9 cellular contexts compared by ENCODE assay signal in genomic region chr17:38893113-38893512, GRCh38. TPM values are rescaled to one million over a fixed set of nuclear protein-coding genes. Genes with fewer than 3 reads are reported as not detected.
DNase-seq lines count a peak whose midpoint lies in the region; ATAC-seq and TF ChIP-seq lines count a peak whose summit lies in the region.
"Had no signal": no experiment of that assay in that cellular context is flagged by ENCODE, and none has a peak within 500 bp of the region (broad histone marks: within the 10 kb centered on the region; RNA-seq: fewer than 3 reads in every experiment).

No MANE protein-coding gene starts in this region.

- H3K27ac Mint-ChIP-seq in activated naive CD8-positive, alpha-beta T cell treated with anti-CD3 and anti-CD28 coated beads, Interleukin-2, amount 50 U/mL, for 24 hours, result peak overlapping the region; percentile 47
- H3K27ac Mint-ChIP-seq: mesothelial cell of epicardium had no signal

- TF ChIP-seq POLR2A in heart left ventricle (IDR thresholded peaks at IDR 0.05) (no peak), tibial nerve (IDR thresholded peaks at IDR 0.05) (no peak)

- no peaks in the 10 kb centered on the region for H3K27me3 ChIP-seq in heart left ventricle
- H3K27me3 ChIP-seq in muscle layer of colon (ENCODE audit: control insufficient read depth in 1 of 2, insufficient read depth in 2 of 2, low read length in 2 of 2), result no peaks in the 10 kb centered on the region
- H3K27me3 ChIP-seq in tibial nerve, result no peaks in the 10 kb centered on the region

- 60 to 72% (median 67%) methylated on average over 4 to 5 of the region's 5 CpGs for WGBS in heart left ventricle, 4 donors
- 29 to 45% methylated on average over 5 of the region's 5 CpGs for WGBS in tibial nerve, 2 donors

- H3K4me1 ChIP-seq in heart left ventricle, result peaks cover 22 to 91% (median 51%) of the 10 kb centered on the region in 12 donors
- peaks cover 46% of the 10 kb centered on the region for H3K4me1 ChIP-seq in muscle layer of colon (ENCODE audit: insufficient read depth, low read length)
- peaks cover 0 to 90% (median 53%) of the 10 kb centered on the region in 4 donors for H3K4me1 ChIP-seq in tibial nerve

- H3K36me3 ChIP-seq in heart left ventricle, result peaks cover 0 to 83% (median 58%) of the 10 kb centered on the region in 9 donors
- peaks cover 65% of the 10 kb centered on the region for H3K36me3 ChIP-seq in muscle layer of colon (ENCODE audit: insufficient read depth, low read length)
- H3K36me3 ChIP-seq in tibial nerve, result peaks cover 4 to 67% (median 4%) of the 10 kb centered on the region in 3 donors

- H3K9me3 ChIP-seq in heart left ventricle (no peaks in the 10 kb centered on the region), muscle layer of colon (ENCODE audit: low read length) (no peaks in the 10 kb centered on the region), tibial nerve (no peaks in the 10 kb centered on the region)

- no peak overlapping the region for H3K4me3 Mint-ChIP-seq in activated naive CD8-positive, alpha-beta T cell treated with anti-CD3 and anti-CD28 coated beads, Interleukin-2, amount 50 U/mL, for 24 hours
- H3K4me3 Mint-ChIP-seq: mesothelial cell of epicardium had no signal

- no peak for TF ChIP-seq EP300 in tibial nerve (IDR thresholded peaks at IDR 0.05)

- no peak overlapping the region for H3K4me3 ChIP-seq in heart left ventricle
- no peak overlapping the region for H3K4me3 ChIP-seq in muscle layer of colon (ENCODE audit: low read depth in 1 of 2, low read length in 2 of 2)
- no peak overlapping the region for H3K4me3 ChIP-seq in tibial nerve

- peak overlapping the region in 11 of 12 donors; percentile 38 to 85 (median 72) for H3K27ac ChIP-seq in heart left ventricle
- H3K27ac ChIP-seq in muscle layer of colon (ENCODE audit: low read depth, low read length), result peak overlapping the region; percentile 56
- peak overlapping the region in 3 of 4 donors; percentile 37 to 77 (median 66) for H3K27ac ChIP-seq in tibial nerve

- no peaks in the 10 kb centered on the region for H3K9me3 Mint-ChIP-seq in activated naive CD8-positive, alpha-beta T cell treated with anti-CD3 and anti-CD28 coated beads, Interleukin-2, amount 50 U/mL, for 24 hours
- H3K9me3 Mint-ChIP-seq: mesothelial cell of epicardium had no signal

- no peaks in the 10 kb centered on the region for H3K27me3 Mint-ChIP-seq in activated naive CD8-positive, alpha-beta T cell treated with anti-CD3 and anti-CD28 coated beads, Interleukin-2, amount 50 U/mL, for 24 hours

- no peak overlapping the region for H3K9ac ChIP-seq in muscle layer of colon (ENCODE audit: low read length)

- H3K36me3 Mint-ChIP-seq in activated naive CD8-positive, alpha-beta T cell treated with anti-CD3 and anti-CD28 coated beads, Interleukin-2, amount 50 U/mL, for 24 hours (ENCODE audit: low read depth), result peaks cover 24% of the 10 kb centered on the region

- ATAC-seq in heart left ventricle (no peak), left cardiac atrium (no peak), HG02973 (IDR thresholded peaks at IDR 0.05; ENCODE audit: unreplicated experiment) (no peak)
- no peak for ATAC-seq in activated naive CD8-positive, alpha-beta T cell treated with anti-CD3 and anti-CD28 coated beads, Interleukin-2, amount 50 U/mL, for 24 hours

- no peak for TF ChIP-seq CTCF in heart left ventricle (IDR thresholded peaks at IDR 0.05)
- TF ChIP-seq CTCF in tibial nerve (IDR thresholded peaks at IDR 0.05), result no peak

- peaks cover 87% of the 10 kb centered on the region for H3K4me1 Mint-ChIP-seq in activated naive CD8-positive, alpha-beta T cell treated with anti-CD3 and anti-CD28 coated beads, Interleukin-2, amount 50 U/mL, for 24 hours
- H3K4me1 Mint-ChIP-seq: mesothelial cell of epicardium had no signal

- DNase-seq in heart left ventricle (no peak), left cardiac atrium (no peak), tibial nerve (ENCODE audit: low spot score in 2 of 2) (no peak), NOMO-1 treated with DMSO at 0.1 percent for 48 hours (lab: John Stamatoyannopoulos, UW; ENCODE audit: unreplicated experiment) (no peak)
- DNase-seq in activated naive CD8-positive, alpha-beta T cell treated with anti-CD3 and anti-CD28 coated beads, Interleukin-2, amount 50 U/mL, for 24 hours, result no peak
- DNase-seq in stimulated activated naive CD4-positive, alpha-beta T cell treated with Interleukin-2 at 50 U/mL for 16 hours (lab: John Stamatoyannopoulos, UW), result no peak

- intact Hi-C loops in heart left ventricle (cut with DNase I), result no loop called here
- intact Hi-C loops in left cardiac atrium (cut with DNase I), result no loop called here

RNA-seq across cellular contexts. Expression of gene LASP1, which starts 23.3 kb away (rescaled TPM):
- total RNA-seq in heart left ventricle (10 to 100 TPM; 23.2 to 88.2 (median 26.7) TPM), left cardiac atrium (10 to 100 TPM; 51.8 to 55.0 TPM), tibial nerve (100 to 1,000 TPM; 110 to 165 (median 137) TPM)
- 10 to 100 TPM; 18.2 to 29.2 TPM for polyA plus RNA-seq in heart left ventricle

RNA-seq across cellular contexts. Expression of gene RPL23, which starts 39.6 kb away (rescaled TPM):
- total RNA-seq in heart left ventricle, result 1,000 to 10,000 TPM in 1 of 9 donors, 100 to 1,000 TPM in 8; 698 to 1,018 (median 826) TPM
- polyA plus RNA-seq in heart left ventricle, result 1,000 to 10,000 TPM; 1,964 to 2,300 TPM
- 100 to 1,000 TPM; 892 to 925 TPM for total RNA-seq in left cardiac atrium
- total RNA-seq in tibial nerve, result 1,000 to 10,000 TPM; 1,112 to 1,642 (median 1,331) TPM
